ENCODE assay signal across 25 cellular contexts in genomic region chr1:60345049-60345448, GRCh38.
DNase-seq lines count a peak whose midpoint lies in the region; ATAC-seq, FAIRE-seq and TF ChIP-seq lines count a peak whose summit lies in the region.
"Had no signal": no experiment of that assay in that cellular context is flagged by ENCODE, and none has a peak within 500 bp of the region (broad histone marks: within the 10 kb centered on the region; RNA-seq: fewer than 3 reads in every experiment).

No MANE protein-coding gene starts in this region.

- no peaks in the 10 kb centered on the region for H3K4me1 ChIP-seq in kidney (ENCODE audit: control insufficient read depth in 1 of 2, insufficient read depth in 1 of 2, low read depth in 1 of 2, low read length in 2 of 2)
- no peaks in the 10 kb centered on the region for H3K4me1 ChIP-seq in GM23248 (ENCODE audit: insufficient read depth)
- H3K4me1 ChIP-seq in naive thymus-derived CD4-positive, alpha-beta T cell (ENCODE audit: control insufficient read depth in 2 of 2, insufficient read depth in 2 of 2, low read length in 2 of 2), result no peaks in the 10 kb centered on the region
- H3K4me1 ChIP-seq: A549; BLaER1 treated with 17β-estradiol and CSF1 and Interleukin-3, amounts not matched to agents 10 nM and 100 nM; Caco-2 had no signal

- no peaks in the 10 kb centered on the region for H3K36me3 Mint-ChIP-seq in chondrocyte (ENCODE audit: low read depth)
- H3K36me3 Mint-ChIP-seq in osteocyte (ENCODE audit: unreplicated experiment), result no peaks in the 10 kb centered on the region
- no peaks in the 10 kb centered on the region for H3K36me3 Mint-ChIP-seq in naive thymus-derived CD4-positive, alpha-beta T cell
- H3K36me3 Mint-ChIP-seq: CD8-positive, alpha-beta T cell had no signal

- in situ Hi-C loops in GM23248 (cut with MboI), result no loop called here

- H3K27ac ChIP-seq in kidney (ENCODE audit: low read depth in 2 of 2, low read length in 2 of 2) (no peak overlapping the region), GM23248 (no peak overlapping the region)
- no peak overlapping the region for H3K27ac ChIP-seq in naive thymus-derived CD4-positive, alpha-beta T cell (ENCODE audit: low read depth, low read length)
- H3K27ac ChIP-seq: 22Rv1; A549; BLaER1 treated with 17β-estradiol and CSF1 and Interleukin-3, amounts not matched to agents 10 nM and 100 nM; C4-2B had no signal

- H4K20me1 ChIP-seq in GM23248 (ENCODE audit: insufficient read depth), result no peaks in the 10 kb centered on the region
- H4K20me1 ChIP-seq: BLaER1 treated with 17β-estradiol and CSF1 and Interleukin-3, amounts not matched to agents 10 nM and 100 nM had no signal

- no peaks in the 10 kb centered on the region for H3K27me3 ChIP-seq in GM23248 (replicated peaks; ENCODE audit: insufficient read depth)
- H3K27me3 ChIP-seq in naive thymus-derived CD4-positive, alpha-beta T cell (ENCODE audit: control insufficient read depth in 2 of 2, insufficient read depth in 2 of 2, low read length in 2 of 2), result no peaks in the 10 kb centered on the region
- H3K27me3 ChIP-seq: BLaER1 treated with 17β-estradiol and CSF1 and Interleukin-3, amounts not matched to agents 10 nM and 100 nM had no signal

- TF ChIP-seq CTCF in chondrocyte (IDR thresholded peaks at IDR 0.05), result no peak
- TF ChIP-seq CTCF in kidney (IDR thresholded peaks at IDR 0.05; ENCODE audit: borderline replicate concordance, extremely low read depth, insufficient read depth), result no peak
- TF ChIP-seq CTCF in osteocyte (IDR thresholded peaks at IDR 0.05), result no peak

- H3K4me1 Mint-ChIP-seq in chondrocyte (ENCODE audit: low read depth) (peaks cover 13% of the 10 kb centered on the region), osteocyte (ENCODE audit: unreplicated experiment) (peaks cover 19% of the 10 kb centered on the region)
- no peaks in the 10 kb centered on the region for H3K4me1 Mint-ChIP-seq in naive thymus-derived CD4-positive, alpha-beta T cell
- H3K4me1 Mint-ChIP-seq: B cell had no signal

- no peak overlapping the region for H3K4me2 ChIP-seq in GM23248 (ENCODE audit: unreplicated experiment)
- H3K4me2 ChIP-seq: A549; BLaER1 treated with 17β-estradiol and CSF1 and Interleukin-3, amounts not matched to agents 10 nM and 100 nM had no signal

- H3K9ac ChIP-seq in kidney (ENCODE audit: low read length in 2 of 2) (no peak overlapping the region), GM23248 (no peak overlapping the region)
- H3K9ac ChIP-seq: BLaER1 treated with 17β-estradiol and CSF1 and Interleukin-3, amounts not matched to agents 10 nM and 100 nM had no signal

- H2AFZ ChIP-seq in GM23248, result no peak overlapping the region

- H3K9me2 ChIP-seq in GM23248 (ENCODE audit: insufficient read depth), result no peaks in the 10 kb centered on the region

- H3K79me2 ChIP-seq in GM23248 (ENCODE audit: insufficient read depth), result no peaks in the 10 kb centered on the region

- no peak for ATAC-seq in naive thymus-derived CD4-positive, alpha-beta T cell
- ATAC-seq: A549; CD8-positive, alpha-beta T cell; GM12878 had no signal

- POLR2A ChIA-PET in naive thymus-derived CD4-positive, alpha-beta T cell (lab: Charles Lee), result no interaction called here

- H3K9me3 Mint-ChIP-seq in chondrocyte (ENCODE audit: low read depth) (no peaks in the 10 kb centered on the region), osteocyte (ENCODE audit: unreplicated experiment) (no peaks in the 10 kb centered on the region)
- peaks cover 0 to 8% (median 0%) of the 10 kb centered on the region in 11 donors for H3K9me3 Mint-ChIP-seq in naive thymus-derived CD4-positive, alpha-beta T cell
- H3K9me3 Mint-ChIP-seq: CD4-positive, alpha-beta T cell; CD8-positive, alpha-beta T cell had no signal

- no peaks in the 10 kb centered on the region for H3K36me3 ChIP-seq in kidney (ENCODE audit: control insufficient read depth in 1 of 2, insufficient read depth in 2 of 2, low read length in 2 of 2)
- no peaks in the 10 kb centered on the region for H3K36me3 ChIP-seq in GM23248 (ENCODE audit: low read depth)
- no peaks in the 10 kb centered on the region for H3K36me3 ChIP-seq in naive thymus-derived CD4-positive, alpha-beta T cell (ENCODE audit: control insufficient read depth in 2 of 3, insufficient read depth in 3 of 3, low read length in 3 of 3)
- H3K36me3 ChIP-seq: BLaER1 treated with 17β-estradiol and CSF1 and Interleukin-3, amounts not matched to agents 10 nM and 100 nM had no signal

- H3K9me3 ChIP-seq in kidney (ENCODE audit: control insufficient read depth in 1 of 2, low read length in 2 of 2) (no peaks in the 10 kb centered on the region), GM23248 (ENCODE audit: low read depth) (no peaks in the 10 kb centered on the region)
- H3K9me3 ChIP-seq in naive thymus-derived CD4-positive, alpha-beta T cell (ENCODE audit: control insufficient read depth in 2 of 3, low read length in 3 of 3), result no peaks in the 10 kb centered on the region
- H3K9me3 ChIP-seq: A549; BLaER1 treated with 17β-estradiol and CSF1 and Interleukin-3, amounts not matched to agents 10 nM and 100 nM; Caco-2 had no signal

- H3K4me3 Mint-ChIP-seq in chondrocyte (ENCODE audit: unreplicated experiment), result no peak overlapping the region
- H3K4me3 Mint-ChIP-seq in osteocyte (ENCODE audit: unreplicated experiment), result no peak overlapping the region
- H3K4me3 Mint-ChIP-seq in naive thymus-derived CD4-positive, alpha-beta T cell, result no peak overlapping the region
- H3K4me3 Mint-ChIP-seq: B cell; CD4-positive, alpha-beta T cell; CD8-positive, alpha-beta T cell had no signal

- WGBS in GM23248 (ENCODE audit: low coverage in 1 of 2, low lambda C conversion rate in 2 of 2, missing lambda C conversion rate in 2 of 2), 2 experiments, result 58 to 66% methylated on average over 4 of the region's 4 CpGs

- H3K4me3 ChIP-seq in kidney (ENCODE audit: low read length in 2 of 2), result no peak overlapping the region
- no peak overlapping the region for H3K4me3 ChIP-seq in GM23248
- H3K4me3 ChIP-seq in naive thymus-derived CD4-positive, alpha-beta T cell (ENCODE audit: low read length), result no peak overlapping the region
- H3K4me3 ChIP-seq: A549; BLaER1 treated with 17β-estradiol and CSF1 and Interleukin-3, amounts not matched to agents 10 nM and 100 nM; GM12878 had no signal

- H3K27ac Mint-ChIP-seq in chondrocyte (ENCODE audit: unreplicated experiment) (peak overlapping the region; percentile 38), osteocyte (ENCODE audit: unreplicated experiment) (peak overlapping the region; percentile 62)
- H3K27ac Mint-ChIP-seq in naive thymus-derived CD4-positive, alpha-beta T cell, result no peak overlapping the region
- H3K27ac Mint-ChIP-seq: B cell; CD4-positive, alpha-beta T cell; CD8-positive, alpha-beta T cell had no signal

- intact Hi-C loops in kidney (cut with DNase I), result no loop called here
- intact Hi-C loops in naive thymus-derived CD4-positive, alpha-beta T cell (cut with micrococcal nuclease), result no loop called here

- H3F3A ChIP-seq in GM23248 (ENCODE audit: insufficient read depth), result no peaks in the 10 kb centered on the region

- H3K27me3 Mint-ChIP-seq in chondrocyte (ENCODE audit: low read depth) (no peaks in the 10 kb centered on the region), osteocyte (ENCODE audit: unreplicated experiment) (peaks cover 8% of the 10 kb centered on the region)
- H3K27me3 Mint-ChIP-seq in naive thymus-derived CD4-positive, alpha-beta T cell, result no peaks in the 10 kb centered on the region
- H3K27me3 Mint-ChIP-seq: B cell; CD4-positive, alpha-beta T cell had no signal

- DNase-seq in DMS53 (lab: John Stamatoyannopoulos, UW) (peak; percentile 70), chondrocyte (ENCODE audit: low spot score) (no peak), kidney (no peak), osteocyte (ENCODE audit: extremely low spot score, unreplicated experiment) (no peak), GM23248 (no peak), NCI-H524 (lab: John Stamatoyannopoulos, UW) (no peak), NCI-H2227 treated with DMSO at 0.1 percent for 48 hours (lab: John Stamatoyannopoulos, UW) (no peak)
- no peak for DNase-seq in naive thymus-derived CD4-positive, alpha-beta T cell
- DNase-seq: AML-193; Caco-2; Calu3; CD4-positive, alpha-beta T cell; CD8-positive, alpha-beta T cell; DMS79 treated with DMSO at 0.1 percent for 48 hours; GF-D8 had no signal

- CTCF ChIA-PET in naive thymus-derived CD4-positive, alpha-beta T cell (lab: Charles Lee), result no interaction called here

- peak; percentile 25 for FAIRE-seq in kidney (lab: Jason Lieb, UNC)
- FAIRE-seq: A549, D721Med, G401.6, GM12878, GM12892, GM18507 had no signal

Comparison
In these comparisons a context has a peak if more than half of its experiments do, and no peak if none do; other contexts are left out.
1. H3K27ac Mint-ChIP-seq: peak in chondrocyte (single experiment) and osteocyte (single experiment); none in naive thymus-derived CD4-positive, alpha-beta T cell (0 of 9).